ENCODE assay signal across 1 cellular context in genomic region chr16:53068423-53068833, GRCh38.
TF ChIP-seq lines count a peak whose summit lies in the region.

No MANE protein-coding gene starts in this region.

TF ChIP-seq in GM23338, 12 proteins besides CTCF, POLR2A, EP300 and RAD21 (continued from another document):
- no peak for TF ChIP-seq REST (IDR thresholded peaks at IDR 0.05; ENCODE audit: unreplicated experiment)
- no peak for TF ChIP-seq JUNB (IDR thresholded peaks at IDR 0.05; ENCODE audit: unreplicated experiment)
- TF ChIP-seq POLR2AphosphoS5 (IDR thresholded peaks at IDR 0.05; ENCODE audit: low read depth) = no peak
- TF ChIP-seq CREB1 (CRISPR knock-in tag; IDR thresholded peaks at IDR 0.05; ENCODE audit: low read depth) = no peak
- TF ChIP-seq NANOG (IDR thresholded peaks at IDR 0.05; ENCODE audit: borderline replicate concordance) = no peak
- TF ChIP-seq STAT1 (IDR thresholded peaks at IDR 0.05; ENCODE audit: unreplicated experiment) = no peak
- no peak for TF ChIP-seq EZH2phosphoT487 (IDR thresholded peaks at IDR 0.05; ENCODE audit: unreplicated experiment)
- TF ChIP-seq EZH2 (IDR thresholded peaks at IDR 0.05; ENCODE audit: low read depth, unreplicated experiment) = no peak
- no peak for TF ChIP-seq ETS1 (IDR thresholded peaks at IDR 0.05)
TF ChIP-seq in GM23338: peak in this region for 0.
